8 cellular contexts compared by ENCODE assay signal in genomic region chr7:75077552-75077951, GRCh38. TPM values are rescaled to one million over a fixed set of nuclear protein-coding genes. Genes with fewer than 3 reads are reported as not detected.
DNase-seq lines count a peak whose midpoint lies in the region; ATAC-seq and TF ChIP-seq lines count a peak whose summit lies in the region.
"Not testable (repeated sequence)": the region's sequence is repeated elsewhere in the genome, so short reads cannot be mapped to it uniquely, and the experiment has no call there.

No MANE protein-coding gene starts in this region.

- not testable (repeated sequence) for DNase-seq in GM06990 (ENCODE audit: extremely low read depth, insufficient read length); kidney epithelial cell (ENCODE audit: low read depth)
- peak; percentile 1 for DNase-seq in NCI-H2029 treated with DMSO at 0.1 percent for 48 hours (lab: John Stamatoyannopoulos, UW)
- peak; percentile 10 for DNase-seq in SKM-1 treated with dmso at 0.1 percent for 144 hours (lab: John Stamatoyannopoulos, UW; ENCODE audit: unreplicated experiment)
- peak; percentile 51 for DNase-seq in activated CD8-positive, alpha-beta memory T cell treated with anti-CD3 and anti-CD28 coated beads, Interleukin-2, amount 50 U/mL, for 24 hours (ENCODE audit: extremely low read depth)
- DNase-seq in central memory CD8-positive, alpha-beta T cell (ENCODE audit: low spot score in 2 of 2): peak; percentile 57 to 68
- peak; percentile 44 to 71 for DNase-seq in stimulated activated CD4-positive, alpha-beta T cell treated with anti-CD3 and anti-CD28 coated beads, Interleukin-12 subunit alpha, Interleukin-12 subunit beta, amount 100 ng/mL, for 24 hours (ENCODE audit: low read depth in 2 of 2)
- DNase-seq in tibial nerve (ENCODE audit: low spot score in 2 of 2): peak; percentile 47 to 94

- TF ChIP-seq CTCF in GM06990 (IDR thresholded peaks at IDR 0.05; ENCODE audit: insufficient read depth, low read length, poor library complexity, severe bottlenecking) (peak; percentile 32), kidney epithelial cell (IDR thresholded peaks at IDR 0.05; ENCODE audit: insufficient read depth, low read length, poor library complexity, severe bottlenecking) (peak; percentile 31), tibial nerve (IDR thresholded peaks at IDR 0.05) (peak; percentile 33 to 77 (median 47))

- TF ChIP-seq EP300 in tibial nerve (IDR thresholded peaks at IDR 0.05): peak in 1 of 2 donors; percentile 17

- H3K9me3 Mint-ChIP-seq in central memory CD8-positive, alpha-beta T cell: not testable (repeated sequence)

- not testable (repeated sequence) for H3K4me3 Mint-ChIP-seq in central memory CD8-positive, alpha-beta T cell

- H3K36me3 Mint-ChIP-seq in central memory CD8-positive, alpha-beta T cell (ENCODE audit: insufficient read depth): not testable (repeated sequence)

- not testable (repeated sequence) for H3K9me3 ChIP-seq in tibial nerve

- not testable (repeated sequence) for H3K4me3 ChIP-seq in GM06990 (replicated peaks; ENCODE audit: low read depth, low read length); kidney epithelial cell (ENCODE audit: low read depth, low read length); tibial nerve

- not testable (repeated sequence) for H3K27me3 Mint-ChIP-seq in central memory CD8-positive, alpha-beta T cell

- not testable (repeated sequence) for H3K27ac ChIP-seq in tibial nerve

- not testable (repeated sequence) for H3K27me3 ChIP-seq in GM06990 (replicated peaks; ENCODE audit: control insufficient read depth, insufficient read depth, low read length); kidney epithelial cell (ENCODE audit: control insufficient read depth, insufficient read depth, low read length); tibial nerve

- not testable (repeated sequence) for H3K4me1 Mint-ChIP-seq in central memory CD8-positive, alpha-beta T cell

- not testable (repeated sequence) for ATAC-seq in central memory CD8-positive, alpha-beta T cell (replicated peaks; ENCODE audit: extremely low read depth, poor library complexity, severe bottlenecking)

- H3K27ac Mint-ChIP-seq in central memory CD8-positive, alpha-beta T cell (ENCODE audit: low read depth): not testable (repeated sequence)

- H3K36me3 ChIP-seq in GM06990 (ENCODE audit: control insufficient read depth, insufficient read depth, low read length); kidney epithelial cell (ENCODE audit: control insufficient read depth, insufficient read depth, low read length); tibial nerve: not testable (repeated sequence)

- not testable (repeated sequence) for H3K4me1 ChIP-seq in tibial nerve

- not testable (repeated sequence) for TF ChIP-seq POLR2A in tibial nerve (IDR thresholded peaks at IDR 0.05)

- 0 to 21% methylated on average over 3 to 5 of the region's 5 CpGs for whole genome bisulfite sequencing in tibial nerve, 2 donors

RNA-seq across cellular contexts. Expression of gene RCC1L, which starts 4.0 kb away (rescaled TPM):
- total RNA-seq in kidney epithelial cell (42.4 TPM in 2 replicates), tibial nerve (10 to 100 TPM; 34.5 to 43.3 (median 38.2) TPM)

RNA-seq across cellular contexts. Expression of gene GTF2IRD2B, which starts 14.8 kb away (rescaled TPM):
- total RNA-seq in kidney epithelial cell (26.3 and 29.0 TPM in 2 replicates), tibial nerve (10 to 100 TPM; 54.8 to 87.3 (median 72.3) TPM)
